Comparison of ENCODE assay signal across 8 cellular contexts in genomic region chr17:27892542-27892865, GRCh38. TPM values are rescaled to one million over a fixed set of nuclear protein-coding genes. Genes with fewer than 3 reads are reported as not detected.
DNase-seq lines count a peak whose midpoint lies in the region; TF ChIP-seq lines count a peak whose summit lies in the region.

No MANE protein-coding gene starts in this region.

- POLR2A ChIA-PET in activated CD4-positive, alpha-beta memory T cell treated with anti-CD3 and anti-CD28 coated beads, Interleukin-2, amount 10 ng/mL, durations not matched to agents 7 days and 5 days (lab: Charles Lee), result interaction anchor here (1.8 to 4.3 kb wide), 4 partner anchors 9 to 149 kb away, joined by 6 to 67 read pairs (median 16); no protein-coding TSS in a partner anchor

- peak overlapping the region; percentile 61 for H3K4me2 ChIP-seq in H9 (ENCODE audit: insufficient read depth, insufficient read length, low read length)

- no peak overlapping the region for H2BK5ac ChIP-seq in H9 (ENCODE audit: insufficient read length, low read length)

- no peak overlapping the region for H2BK20ac ChIP-seq in H9 (ENCODE audit: low read depth, low read length, poor library complexity, severe bottlenecking)

- no peak overlapping the region for H2BK120ac ChIP-seq in H9 (ENCODE audit: low read depth, low read length, poor library complexity, severe bottlenecking)

- H4K5ac ChIP-seq in H9 (ENCODE audit: insufficient read length, low read depth, low read length), result no peak overlapping the region

- H3K9ac ChIP-seq in H9 (ENCODE audit: extremely low read depth, insufficient read length, low read length), result no peak overlapping the region
- H3K9ac ChIP-seq in skeletal muscle tissue (ENCODE audit: low read depth in 1 of 3, low read length in 3 of 3), result peak overlapping the region; percentile 75 to 88 (median 84)

- DNase-seq in H9, result no peak
- no peak for DNase-seq in activated CD4-positive, alpha-beta memory T cell treated with anti-CD3 and anti-CD28 coated beads, Interleukin-2, amount 10 ng/mL, durations not matched to agents 7 days and 5 days
- no peak for DNase-seq in iPS DF 6.9 (ENCODE audit: low read depth, low spot score)
- no peak for DNase-seq in KBM-7
- DNase-seq in cerebellar nuclear complex (lab: John Stamatoyannopoulos, UW), result no peak
- DNase-seq in HuH-7.5 (ENCODE audit: low spot score), result no peak
- no peak for DNase-seq in retina

- in situ Hi-C loops in KBM-7 (cut with MboI; ENCODE audit: low pct_unique_long_range_greater_than_20kb, low sequenced_read_pairs), result no loop called here

- H3K27ac ChIP-seq in H9 (ENCODE audit: insufficient read length, low read depth, low read length) (no peak overlapping the region), iPS DF 6.9 (ENCODE audit: low read length) (no peak overlapping the region), skeletal muscle tissue (ENCODE audit: low read depth, low read length) (peak overlapping the region; percentile 65)

- peaks cover 18% of the 10 kb centered on the region for H3K27me3 Mint-ChIP-seq in H9 (ENCODE audit: low read depth)
- H3K27me3 Mint-ChIP-seq in activated CD4-positive, alpha-beta memory T cell treated with anti-CD3 and anti-CD28 coated beads, Interleukin-2, amount 10 ng/mL, durations not matched to agents 7 days and 5 days, result peaks cover 26% of the 10 kb centered on the region

- H3K27me3 ChIP-seq in H9 (ENCODE audit: insufficient read depth, low read length), result no peaks in the 10 kb centered on the region
- no peaks in the 10 kb centered on the region for H3K27me3 ChIP-seq in iPS DF 6.9 (ENCODE audit: control insufficient read depth, insufficient read depth, low read length)
- H3K27me3 ChIP-seq in skeletal muscle tissue (ENCODE audit: control insufficient read depth in 3 of 3, insufficient read depth in 3 of 3, low read length in 3 of 3), result peaks cover 0 to 4% (median 3%) of the 10 kb centered on the region in 3 donors

- peaks cover 80% of the 10 kb centered on the region in 2 experiments for H3K4me1 Mint-ChIP-seq in H9
- H3K4me1 Mint-ChIP-seq in activated CD4-positive, alpha-beta memory T cell treated with anti-CD3 and anti-CD28 coated beads, Interleukin-2, amount 10 ng/mL, durations not matched to agents 7 days and 5 days, result peaks cover 18% of the 10 kb centered on the region

- no peak overlapping the region for H3T11ph ChIP-seq in H9 (ENCODE audit: low read length)

- H4K20me1 ChIP-seq in H9 (ENCODE audit: control insufficient read depth, insufficient read depth, insufficient read length), result no peaks in the 10 kb centered on the region

- H3K27ac Mint-ChIP-seq in H9, result no peak overlapping the region; a peak in 1 of 7 replicates
- peak overlapping the region; percentile 18 for H3K27ac Mint-ChIP-seq in activated CD4-positive, alpha-beta memory T cell treated with anti-CD3 and anti-CD28 coated beads, Interleukin-2, amount 10 ng/mL, durations not matched to agents 7 days and 5 days

- no CpG with 5 or more reads among the region's 3 CpGs for WGBS in H9 (ENCODE audit: extremely low coverage, insufficient read length, low lambda C conversion rate)
- no CpG with 5 or more reads among the region's 3 CpGs for WGBS in iPS DF 6.9 (ENCODE audit: insufficient coverage, insufficient read length)

- H3K9me3 ChIP-seq in H9 (ENCODE audit: control insufficient read depth, low read depth, low read length) (no peaks in the 10 kb centered on the region), iPS DF 6.9 (ENCODE audit: control insufficient read depth, insufficient read depth, low read length) (no peaks in the 10 kb centered on the region), skeletal muscle tissue (ENCODE audit: control insufficient read depth in 3 of 3, low read length in 3 of 3) (no peaks in the 10 kb centered on the region)

- H3K56ac ChIP-seq in H9 (ENCODE audit: insufficient read length, low read depth, low read length), result no peak overlapping the region

- H2AFZ ChIP-seq in H9 (ENCODE audit: low read length), result no peak overlapping the region

- H2AK5ac ChIP-seq in H9 (ENCODE audit: insufficient read length, low read length), result no peak overlapping the region

- no peaks in the 10 kb centered on the region for H3K79me2 ChIP-seq in H9 (ENCODE audit: insufficient read depth, low read length)

- H4K8ac ChIP-seq in H9 (replicated peaks; ENCODE audit: insufficient read length, low read depth, low read length), result no peak overlapping the region

- H2BK12ac ChIP-seq in H9 (ENCODE audit: insufficient read length, low read depth, low read length), result no peak overlapping the region

- H3K79me1 ChIP-seq in H9 (ENCODE audit: insufficient read depth, low read depth, low read length, poor library complexity, severe bottlenecking), result no peaks in the 10 kb centered on the region

- CTCF ChIA-PET in activated CD4-positive, alpha-beta memory T cell treated with anti-CD3 and anti-CD28 coated beads, Interleukin-2, amount 10 ng/mL, durations not matched to agents 7 days and 5 days (lab: Charles Lee), result interaction anchor here (0.6 to 7.1 kb wide), 11 partner anchors 8 to 385 kb away, joined by 3 to 184 read pairs (median 11); partner anchors contain the start of gene NOS2

- peaks cover 17% of the 10 kb centered on the region for H3K4me1 ChIP-seq in H9 (ENCODE audit: insufficient read depth, low read length)
- H3K4me1 ChIP-seq in iPS DF 6.9 (ENCODE audit: control insufficient read depth, insufficient read depth, low read length), result peaks cover 8% of the 10 kb centered on the region
- peaks cover 4 to 7% (median 6%) of the 10 kb centered on the region in 3 donors for H3K4me1 ChIP-seq in skeletal muscle tissue (ENCODE audit: control insufficient read depth in 3 of 3, insufficient read depth in 3 of 3, low read length in 3 of 3)

- no peak for TF ChIP-seq CTCF in H9 (conservative IDR thresholded peaks at IDR 0.05)

- H3K4me3 Mint-ChIP-seq in H9, result peak overlapping the region; percentile 49 to 72
- H3K4me3 Mint-ChIP-seq in activated CD4-positive, alpha-beta memory T cell treated with anti-CD3 and anti-CD28 coated beads, Interleukin-2, amount 10 ng/mL, durations not matched to agents 7 days and 5 days, result peak overlapping the region; percentile 78

- no peak overlapping the region for H3K4ac ChIP-seq in H9 (ENCODE audit: low read depth, low read length)

- H3K23me2 ChIP-seq in H9 (ENCODE audit: insufficient read length, low read depth, low read length, poor library complexity, severe bottlenecking), result no peaks in the 10 kb centered on the region

- H3K36me3 ChIP-seq in iPS DF 6.9 (ENCODE audit: control insufficient read depth, insufficient read depth, low read length) (no peaks in the 10 kb centered on the region), skeletal muscle tissue (ENCODE audit: control insufficient read depth in 3 of 3, insufficient read depth in 3 of 3, low read length in 3 of 3) (no peaks in the 10 kb centered on the region)

- H2BK15ac ChIP-seq in H9 (ENCODE audit: low read depth, low read length), result no peak overlapping the region

- no peaks in the 10 kb centered on the region; a peak in 1 of 5 replicates for H3K9me3 Mint-ChIP-seq in H9
- H3K9me3 Mint-ChIP-seq in activated CD4-positive, alpha-beta memory T cell treated with anti-CD3 and anti-CD28 coated beads, Interleukin-2, amount 10 ng/mL, durations not matched to agents 7 days and 5 days, result no peaks in the 10 kb centered on the region

- no peak overlapping the region for H3K23ac ChIP-seq in H9 (ENCODE audit: insufficient read length, low read depth, low read length)

- H3K36me3 Mint-ChIP-seq in H9 (ENCODE audit: insufficient read depth in 1 of 3, low read depth in 3 of 3), result no peaks in the 10 kb centered on the region
- H3K36me3 Mint-ChIP-seq in activated CD4-positive, alpha-beta memory T cell treated with anti-CD3 and anti-CD28 coated beads, Interleukin-2, amount 10 ng/mL, durations not matched to agents 7 days and 5 days (ENCODE audit: low read depth), result no peaks in the 10 kb centered on the region

- no peak overlapping the region for H3K14ac ChIP-seq in H9 (ENCODE audit: insufficient read depth, low read length)

- no peak overlapping the region for H3K18ac ChIP-seq in H9 (ENCODE audit: insufficient read length, low read depth, low read length)

- no peak overlapping the region for H4K91ac ChIP-seq in H9 (ENCODE audit: insufficient read length, low read depth, low read length)

- peak overlapping the region; percentile 39; the same call in 1 of the 2 replicates for H3K4me3 ChIP-seq in iPS DF 6.9 (ENCODE audit: low read length)
- H3K4me3 ChIP-seq in skeletal muscle tissue (ENCODE audit: low read length in 3 of 3), result peak overlapping the region; percentile 76 to 81 (median 78)

RNA-seq across cellular contexts. Expression of gene LYRM9, which starts 0.7 kb away (rescaled TPM):
- total RNA-seq in H9 (2021), result 2.2 and 3.2 TPM in 2 replicates
- 1 to 10 TPM; 6.0 to 6.1 TPM for total RNA-seq in activated CD4-positive, alpha-beta memory T cell treated with anti-CD3 and anti-CD28 coated beads, Interleukin-2, amount 10 ng/mL, durations not matched to agents 7 days and 5 days
- total RNA-seq in skeletal muscle tissue, result 5.2 TPM
